In genomic region chr7:144842377-144842851, GRCh38 we compare ENCODE assay signal across 8 cellular contexts. TPM values are rescaled to one million over a fixed set of nuclear protein-coding genes. Genes with fewer than 3 reads are reported as not detected.
DNase-seq lines count a peak whose midpoint lies in the region; ATAC-seq and FAIRE-seq lines count a peak whose summit lies in the region.

No MANE protein-coding gene starts in this region.

- DNase-seq in MV-4-11 (lab: John Stamatoyannopoulos, UW), result peak; percentile 88
- DNase-seq in naive thymus-derived CD4-positive, alpha-beta T cell, result no peak
- no peak for DNase-seq in NCI-H510A (lab: John Stamatoyannopoulos, UW)
- no peak for DNase-seq in A172 (ENCODE audit: low spot score)
- no peak for DNase-seq in NCI-H2171 treated with DMSO at 0.1 percent for 48 hours (lab: John Stamatoyannopoulos, UW)

- H3K36me3 ChIP-seq in naive thymus-derived CD4-positive, alpha-beta T cell (ENCODE audit: control insufficient read depth in 2 of 3, insufficient read depth in 3 of 3, low read length in 3 of 3), result no peaks in the 10 kb centered on the region

- peaks cover 3 to 40% (median 14%) of the 10 kb centered on the region in 11 donors for H3K9me3 Mint-ChIP-seq in naive thymus-derived CD4-positive, alpha-beta T cell

- H3K27ac ChIP-seq in naive thymus-derived CD4-positive, alpha-beta T cell (ENCODE audit: low read depth, low read length), result no peak overlapping the region

- POLR2A ChIA-PET in naive thymus-derived CD4-positive, alpha-beta T cell (lab: Charles Lee), result no interaction called here

- CTCF ChIA-PET in naive thymus-derived CD4-positive, alpha-beta T cell (lab: Charles Lee), result no interaction called here

- no peaks in the 10 kb centered on the region for H3K27me3 Mint-ChIP-seq in naive thymus-derived CD4-positive, alpha-beta T cell

- H3K4me3 Mint-ChIP-seq in naive thymus-derived CD4-positive, alpha-beta T cell, result peak overlapping the region in 1 of 10 donors; percentile 59

- peak; percentile 10 for FAIRE-seq in colon (lab: Jason Lieb, UNC)

- ATAC-seq in GM18867 (IDR thresholded peaks at IDR 0.05; ENCODE audit: unreplicated experiment) (peak; percentile 88), HG02588 (IDR thresholded peaks at IDR 0.05; ENCODE audit: unreplicated experiment) (peak; percentile 94)
- peak; percentile 82 for ATAC-seq in naive thymus-derived CD4-positive, alpha-beta T cell

- no peaks in the 10 kb centered on the region for H3K9me3 ChIP-seq in naive thymus-derived CD4-positive, alpha-beta T cell (ENCODE audit: control insufficient read depth in 2 of 3, low read length in 3 of 3)

- H3K4me1 ChIP-seq in naive thymus-derived CD4-positive, alpha-beta T cell (ENCODE audit: control insufficient read depth in 2 of 2, insufficient read depth in 2 of 2, low read length in 2 of 2), result no peaks in the 10 kb centered on the region

- H3K27me3 ChIP-seq in naive thymus-derived CD4-positive, alpha-beta T cell (ENCODE audit: control insufficient read depth in 2 of 2, insufficient read depth in 2 of 2, low read length in 2 of 2), result peaks cover 0 to 2% of the 10 kb centered on the region in 2 donors

- intact Hi-C loops in naive thymus-derived CD4-positive, alpha-beta T cell (cut with micrococcal nuclease), result no loop called here

- peaks cover 7 to 19% (median 12%) of the 10 kb centered on the region in 7 donors for H3K4me1 Mint-ChIP-seq in naive thymus-derived CD4-positive, alpha-beta T cell

- no peak overlapping the region for H3K4me3 ChIP-seq in naive thymus-derived CD4-positive, alpha-beta T cell (ENCODE audit: low read length)

- H3K27ac Mint-ChIP-seq in naive thymus-derived CD4-positive, alpha-beta T cell, result peak overlapping the region in 1 of 9 donors; percentile 85

- H3K36me3 Mint-ChIP-seq in naive thymus-derived CD4-positive, alpha-beta T cell, result peaks cover 6 to 30% (median 19%) of the 10 kb centered on the region in 5 donors

RNA-seq across cellular contexts. Expression of gene TPK1, which starts 6.6 kb away (rescaled TPM):
- total RNA-seq in naive thymus-derived CD4-positive, alpha-beta T cell, result 10 to 100 TPM; 18.2 to 32.9 (median 26.3) TPM
- polyA plus RNA-seq in naive thymus-derived CD4-positive, alpha-beta T cell, result 10 to 100 TPM; 19.8 to 30.1 TPM
- total RNA-seq in A172 (2014; rRNA removed; shearing (Covaris generic)), result 3.9 and 5.9 TPM in 2 replicates
